27 cellular contexts compared by ENCODE assay signal in genomic region chr4:174224550-174224949, GRCh38.
"Had no signal": no experiment of that assay in that cellular context is flagged by ENCODE, and none has a peak within 500 bp of the region (broad histone marks: within the 10 kb centered on the region; RNA-seq: fewer than 3 reads in every experiment).

No MANE protein-coding gene starts in this region.

- DNase-seq: colonic mucosa; cortex of kidney; dermis blood vessel endothelial cell; dorsolateral prefrontal cortex; effector CD4-positive, alpha-beta T cell; effector CD8-positive, alpha-beta T cell; effector memory CD4-positive, alpha-beta T cell; effector memory CD8-positive, alpha-beta T cell; endodermal cell; erythroblast; esophagus squamous epithelium; foreskin fibroblast; foreskin keratinocyte; foreskin melanocyte; gastrocnemius medialis; glutamatergic neuron; head of caudate nucleus; heart left ventricle; heart right ventricle had no signal

- ATAC-seq: effector memory CD8-positive, alpha-beta T cell; esophagus mucosa; foreskin keratinocyte; gastrocnemius medialis; gastroesophageal sphincter; heart left ventricle; heart right ventricle had no signal

- H3K4me1 ChIP-seq: colonic mucosa, esophagus muscularis mucosa, esophagus squamous epithelium, foreskin keratinocyte, gastrocnemius medialis, gastroesophageal sphincter, heart left ventricle, heart right ventricle had no signal

- H3K4me1 Mint-ChIP-seq: endodermal cell had no signal

- H3K27ac Mint-ChIP-seq: dendritic cell treated with granulocyte-macrophage colony-stimulating factor and Interleukin-4, amounts not matched to agents 40 ng/mL and 50 ng/mL, for 4 days; effector memory CD8-positive, alpha-beta T cell; endodermal cell had no signal

- H3K4me3 ChIP-seq: colonic mucosa, coronary artery, dorsolateral prefrontal cortex, esophagus muscularis mucosa, esophagus squamous epithelium, gastrocnemius medialis, gastroesophageal sphincter, heart left ventricle, heart right ventricle had no signal

- H3K4me3 Mint-ChIP-seq: dendritic cell treated with granulocyte-macrophage colony-stimulating factor and Interleukin-4, amounts not matched to agents 40 ng/mL and 50 ng/mL, for 4 days; effector memory CD8-positive, alpha-beta T cell; endodermal cell had no signal

- H3K27me3 ChIP-seq: colonic mucosa, gastrocnemius medialis had no signal

- H3K27ac ChIP-seq: colonic mucosa, coronary artery, dorsolateral prefrontal cortex, epithelial cell of prostate, esophagus muscularis mucosa, esophagus squamous epithelium, foreskin keratinocyte, gastrocnemius medialis, gastroesophageal sphincter, heart right ventricle had no signal

- H3K36me3 ChIP-seq: esophagus muscularis mucosa, esophagus squamous epithelium, gastrocnemius medialis, gastroesophageal sphincter, heart left ventricle, heart right ventricle had no signal

- H3K9me3 Mint-ChIP-seq: dendritic cell treated with granulocyte-macrophage colony-stimulating factor and Interleukin-4, amounts not matched to agents 40 ng/mL and 50 ng/mL, for 4 days; effector memory CD8-positive, alpha-beta T cell; endodermal cell had no signal

- FAIRE-seq: endometrium, endothelial cell of umbilical vein had no signal

- H3K9me3 ChIP-seq: colonic mucosa, esophagus muscularis mucosa, esophagus squamous epithelium, gastrocnemius medialis, gastroesophageal sphincter, heart left ventricle, heart right ventricle had no signal
